ENCODE assay signal across 3 cellular contexts in genomic region chr1:49252917-49253316, GRCh38.
"Had no signal": no experiment of that assay in that cellular context is flagged by ENCODE, and none has a peak within 500 bp of the region (broad histone marks: within the 10 kb centered on the region; RNA-seq: fewer than 3 reads in every experiment).

No MANE protein-coding gene starts in this region.

- DNase-seq: GDM1, GF-D8 had no signal

- ATAC-seq: GM12878 had no signal

- H3K4me3 ChIP-seq: GM12878 had no signal
